In genomic region chr11:94576306-94576705, GRCh38 we compare ENCODE assay signal across 1 cellular context.
TF ChIP-seq lines count a peak whose summit lies in the region.

No MANE protein-coding gene starts in this region.

TF ChIP-seq in GM12878, 131 proteins besides CTCF, POLR2A, EP300 and RAD21 (continued from another document):
- no peak for TF ChIP-seq PKNOX1 (IDR thresholded peaks at IDR 0.05)
- TF ChIP-seq, protein P1, sequence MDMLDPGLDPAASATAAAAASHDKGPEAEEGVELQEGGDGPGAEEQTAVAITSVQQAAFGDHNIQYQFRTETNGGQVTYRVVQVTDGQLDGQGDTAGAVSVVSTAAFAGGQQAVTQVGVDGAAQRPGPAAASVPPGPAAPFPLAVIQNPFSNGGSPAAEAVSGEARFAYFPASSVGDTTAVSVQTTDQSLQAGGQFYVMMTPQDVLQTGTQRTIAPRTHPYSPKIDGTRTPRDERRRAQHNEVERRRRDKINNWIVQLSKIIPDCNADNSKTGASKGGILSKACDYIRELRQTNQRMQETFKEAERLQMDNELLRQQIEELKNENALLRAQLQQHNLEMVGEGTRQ (IDR thresholded peaks at IDR 0.05; ENCODE audit: borderline replicate concordance, low read depth, low read length) = no peak
TF ChIP-seq in GM12878: peak in this region for 1.
